In genomic region chr7:97016392-97017196, GRCh38 we compare ENCODE assay signal across 9 cellular contexts. TPM values are rescaled to one million over a fixed set of nuclear protein-coding genes. Genes with fewer than 3 reads are reported as not detected.
DNase-seq lines count a peak whose midpoint lies in the region; ATAC-seq and TF ChIP-seq lines count a peak whose summit lies in the region.
"Had no signal": no experiment of that assay in that cellular context is flagged by ENCODE, and none has a peak within 500 bp of the region (broad histone marks: within the 10 kb centered on the region; RNA-seq: fewer than 3 reads in every experiment).

No MANE protein-coding gene starts in this region.

- H3K4me3 ChIP-seq in Panc1 (ENCODE audit: low read depth in 2 of 2, low read length in 2 of 2) (peak overlapping the region; percentile 34 to 50), iPS-18c (ENCODE audit: insufficient read depth, low read depth, low read length) (peak overlapping the region; percentile 36; the same call in 1 of the 2 replicates)
- H3K4me3 ChIP-seq: body of pancreas had no signal

- DNase-seq in HT1080 (ENCODE audit: low read depth) (peak; percentile 57), Panc1 (ENCODE audit: low read depth, low spot score) (no peak), GM19240 (ENCODE audit: insufficient read length, low spot score) (no peak)
- DNase-seq in activated CD4-positive, alpha-beta T cell treated with anti-CD3 and anti-CD28 coated beads for 4 hours, result no peak
- DNase-seq: body of pancreas had no signal

- BruUV-seq in Panc1 (replicated peaks; lab: Mats Ljungman, UMichigan), result no TSS peak

- CTCF ChIA-PET in Panc1 (lab: Charles Lee), result interaction anchor here (0.8 kb wide), 1 partner anchor 17 kb away, joined by 5 read pairs; no protein-coding TSS in a partner anchor

- intact Hi-C loops in Panc1 (cut with micrococcal nuclease; ENCODE audit: unreplicated experiment), result no loop called here

- no peaks in the 10 kb centered on the region for H3K36me3 ChIP-seq in Panc1 (ENCODE audit: control insufficient read depth, insufficient read depth, low read length)

- ATAC-seq in Panc1, result peak; percentile 93
- ATAC-seq in GM19035 (IDR thresholded peaks at IDR 0.05; ENCODE audit: unreplicated experiment), result no peak
- ATAC-seq in GM19023 (IDR thresholded peaks at IDR 0.05; ENCODE audit: unreplicated experiment), result no peak
- ATAC-seq: body of pancreas had no signal

- H3K4me1 ChIP-seq in Panc1 (ENCODE audit: control insufficient read depth, insufficient read depth, low read length), result peaks cover 8% of the 10 kb centered on the region; the same call in 1 of the 2 replicates

- POLR2A ChIA-PET in Panc1 (lab: Charles Lee), result no interaction called here

- TF ChIP-seq CTCF in 22Rv1 (IDR thresholded peaks at IDR 0.05) (peak; percentile 28), Panc1 (IDR thresholded peaks at IDR 0.05) (peak; percentile 49; the same call in 1 of the 2 replicates)

- H3K27ac ChIP-seq in 22Rv1, result no peak overlapping the region
- no peak overlapping the region for H3K27ac ChIP-seq in Panc1 (ENCODE audit: low read length)
- H3K27ac ChIP-seq: body of pancreas had no signal

- in situ Hi-C loops in Panc1 (cut with HindIII; ENCODE audit: low pct_unique_long_range_greater_than_20kb, low sequenced_read_pairs), result no loop called here

- H3K9me3 ChIP-seq in Panc1 (ENCODE audit: control insufficient read depth, insufficient read depth, low read depth, low read length) (no peaks in the 10 kb centered on the region), iPS-18c (ENCODE audit: control insufficient read depth, insufficient read depth, low read length) (peaks cover 3% of the 10 kb centered on the region)
- H3K9me3 ChIP-seq: body of pancreas had no signal

- H3K27me3 ChIP-seq in Panc1 (ENCODE audit: control insufficient read depth, insufficient read depth, low read length), result peaks cover 24% of the 10 kb centered on the region

RNA-seq across cellular contexts. Expression of gene DLX5, which starts 8.0 kb away (rescaled TPM):
- total RNA-seq in HT1080 (2014; rRNA removed; shearing (Covaris generic)), result 0.23 and 1.3 TPM in 2 replicates
- polyA plus RNA-seq in HT1080 (2015; cell fraction: cytosol; rRNA removed), result 2.1 and 2.3 TPM in 2 replicates
- 1.8 and 4.2 TPM in 2 replicates for polyA plus RNA-seq in HT1080 (2015; cell fraction: nucleus; rRNA removed)
- not detected for total RNA-seq in Panc1 (2021; ENCODE audit: unreplicated experiment)
- polyA plus RNA-seq in Panc1 (2012; ENCODE audit: insufficient read length), result not detected
- total RNA-seq: body of pancreas had no signal

RNA-seq across cellular contexts. Expression of gene DLX6, which starts 11.2 kb away (rescaled TPM):
- 0.45 and 0.80 TPM in 2 replicates for total RNA-seq in HT1080 (2014; rRNA removed; shearing (Covaris generic))
- 1.5 and 2.1 TPM in 2 replicates for polyA plus RNA-seq in HT1080 (2015; cell fraction: cytosol; rRNA removed)
- polyA plus RNA-seq in HT1080 (2015; cell fraction: nucleus; rRNA removed), result 4.2 and 6.5 TPM in 2 replicates
- total RNA-seq in Panc1 (2021; ENCODE audit: unreplicated experiment), result 1.3 TPM
- polyA plus RNA-seq in Panc1 (2012; ENCODE audit: insufficient read length), result 1.4 TPM
- total RNA-seq: body of pancreas had no signal
